4 cellular contexts compared by ENCODE assay signal in genomic region chr5:16372493-16372892, GRCh38.
TF ChIP-seq lines count a peak whose summit lies in the region.

No MANE protein-coding gene starts in this region.

TF ChIP-seq in HepG2, 621 proteins besides CTCF, POLR2A, EP300 and RAD21:
- TF ChIP-seq ZNF629 (CRISPR knock-in tag; conservative IDR thresholded peaks at IDR 0.05) (peak; percentile 23; the same call in 1 of the 2 replicates), ZNF850 (CRISPR knock-in tag; conservative IDR thresholded peaks at IDR 0.05) (no peak)

TF ChIP-seq in HEK293, 187 proteins besides CTCF, POLR2A, EP300 and RAD21:
- no peak for TF ChIP-seq ZFP3 (tag by site-specific recombination; IDR thresholded peaks at IDR 0.05; ENCODE audit: low read depth)
- peak; percentile 74 for TF ChIP-seq SCRT2 (tag by site-specific recombination; IDR thresholded peaks at IDR 0.05)
- no peak for TF ChIP-seq ZNF513 (tag by site-specific recombination; IDR thresholded peaks at IDR 0.05)

TF ChIP-seq in K562, 482 proteins besides CTCF, POLR2A, EP300 and RAD21:
- TF ChIP-seq POLR3A (IDR thresholded peaks at IDR 0.05; ENCODE audit: borderline replicate concordance, extremely low read depth, insufficient read depth, insufficient read length) (no peak), NCOR1 (IDR thresholded peaks at IDR 0.05) (no peak), RBM25 (IDR thresholded peaks at IDR 0.05; ENCODE audit: low read depth, low read length, severe bottlenecking) (peak; percentile 54)

TF ChIP-seq in SK-N-SH, 30 proteins besides CTCF, POLR2A, EP300 and RAD21:
- no peak for TF ChIP-seq RCOR1 (IDR thresholded peaks at IDR 0.05; ENCODE audit: low read length)
- TF ChIP-seq GABPA (IDR thresholded peaks at IDR 0.05; ENCODE audit: low read depth): no peak
- no peak for TF ChIP-seq IRF3 (IDR thresholded peaks at IDR 0.05; ENCODE audit: low read depth, low read length)
